27 cellular contexts compared by ENCODE assay signal in genomic region chr3:128366136-128366535, GRCh38.
DNase-seq lines count a peak whose midpoint lies in the region; ATAC-seq and TF ChIP-seq lines count a peak whose summit lies in the region.
"Had no signal": no experiment of that assay in that cellular context is flagged by ENCODE, and none has a peak within 500 bp of the region (broad histone marks: within the 10 kb centered on the region; RNA-seq: fewer than 3 reads in every experiment).

No MANE protein-coding gene starts in this region.

- no peak overlapping the region for H2AFZ ChIP-seq in osteoblast (ENCODE audit: low read length)

- H3K4me3 ChIP-seq in CD4-positive, CD25-positive, alpha-beta regulatory T cell (ENCODE audit: low read depth, low read length): no peak overlapping the region
- H3K4me3 ChIP-seq in left ventricle myocardium inferior: no peak overlapping the region
- no peak overlapping the region for H3K4me3 ChIP-seq in osteoblast (ENCODE audit: insufficient read depth, low read length)
- H3K4me3 ChIP-seq: dorsolateral prefrontal cortex, lung, prostate gland, skin epidermis, tibial nerve had no signal

- DNase-seq in CD4-positive, CD25-positive, alpha-beta regulatory T cell: no peak
- no peak for DNase-seq in central memory CD8-positive, alpha-beta T cell (ENCODE audit: low spot score in 2 of 2)
- DNase-seq in left ventricle myocardium inferior (peak; percentile 80), osteoblast (ENCODE audit: insufficient read length, low spot score, missing footprints) (peak; percentile 72), left colon (no peak), cortex of kidney (lab: John Stamatoyannopoulos, UW) (no peak), NCI-H1417 (lab: John Stamatoyannopoulos, UW) (no peak)
- DNase-seq: activated CD4-positive, alpha-beta T cell treated with anti-CD3 and anti-CD28 coated beads, Interleukin-2, amount 50 U/mL, for 4 hours; CD8-positive, alpha-beta memory T cell; DMS153; islet precursor cell; KBM-7; MM.1S; NCI-H1417 treated with DMSO at 0.1 percent for 48 hours; NCI-H2081 treated with DMSO at 0.1 percent for 48 hours; NCI-H345; stimulated activated CD4-positive, alpha-beta T cell treated with anti-CD3 and anti-CD28 coated beads, Interleukin-1b, Interleukin-23, amount 100 ng/mL, for 48 hours; stimulated activated CD8-positive, alpha-beta memory T cell treated with anti-CD3 and anti-CD28 coated beads, Interleukin-4, amount 100 ng/mL, for 48 hours; T-helper 1 cell had no signal

- no peaks in the 10 kb centered on the region for H3K79me2 ChIP-seq in osteoblast (ENCODE audit: insufficient read depth, low read length)

- no peak overlapping the region for H3K27ac ChIP-seq in CD4-positive, CD25-positive, alpha-beta regulatory T cell (ENCODE audit: insufficient read depth, low read length, poor library complexity, severe bottlenecking)
- H3K27ac ChIP-seq in left ventricle myocardium inferior (replicated peaks): peak overlapping the region; percentile 90
- no peak overlapping the region for H3K27ac ChIP-seq in osteoblast (ENCODE audit: low read depth, low read length)
- H3K27ac ChIP-seq: dorsolateral prefrontal cortex, prostate gland, skin epidermis, tibial nerve had no signal

- H3K4me1 ChIP-seq in CD4-positive, CD25-positive, alpha-beta regulatory T cell (ENCODE audit: control insufficient read depth, insufficient read depth, low read length, poor library complexity, severe bottlenecking): no peaks in the 10 kb centered on the region
- H3K4me1 ChIP-seq in left ventricle myocardium inferior (peaks cover 93% of the 10 kb centered on the region), osteoblast (ENCODE audit: insufficient read depth, low read length) (peaks cover under 1% of the 10 kb centered on the region)

- no peak overlapping the region for H3K4me3 Mint-ChIP-seq in CD4-positive, CD25-positive, alpha-beta regulatory T cell
- no peak overlapping the region for H3K4me3 Mint-ChIP-seq in central memory CD8-positive, alpha-beta T cell
- H3K4me3 Mint-ChIP-seq: CD8-positive, alpha-beta memory T cell had no signal

- H3K27me3 Mint-ChIP-seq in CD4-positive, CD25-positive, alpha-beta regulatory T cell: no peaks in the 10 kb centered on the region
- no peaks in the 10 kb centered on the region for H3K27me3 Mint-ChIP-seq in central memory CD8-positive, alpha-beta T cell
- H3K27me3 Mint-ChIP-seq: CD8-positive, alpha-beta memory T cell had no signal

- peaks cover 6% of the 10 kb centered on the region for H3K36me3 ChIP-seq in CD4-positive, CD25-positive, alpha-beta regulatory T cell (ENCODE audit: control insufficient read depth, insufficient read depth, low read length)
- H3K36me3 ChIP-seq in left ventricle myocardium inferior (no peaks in the 10 kb centered on the region), osteoblast (ENCODE audit: insufficient read depth, low read length) (no peaks in the 10 kb centered on the region)
- H3K36me3 ChIP-seq: prostate gland had no signal

- no peaks in the 10 kb centered on the region for H3K9me3 ChIP-seq in CD4-positive, CD25-positive, alpha-beta regulatory T cell (ENCODE audit: control insufficient read depth in 2 of 2, low read length in 2 of 2)
- H3K9me3 ChIP-seq in left ventricle myocardium inferior (replicated peaks) (no peaks in the 10 kb centered on the region), osteoblast (ENCODE audit: low read depth, low read length) (no peaks in the 10 kb centered on the region)
- H3K9me3 ChIP-seq: prostate gland, tibial nerve had no signal

- no peaks in the 10 kb centered on the region for H3K9me3 Mint-ChIP-seq in CD4-positive, CD25-positive, alpha-beta regulatory T cell
- H3K9me3 Mint-ChIP-seq in central memory CD8-positive, alpha-beta T cell: no peaks in the 10 kb centered on the region
- H3K9me3 Mint-ChIP-seq: activated naive CD4-positive, alpha-beta T cell treated with anti-CD3 and anti-CD28 coated beads, Interleukin-2, amount 50 U/mL, for 72 hours; activated T-helper 2 cell treated with anti-CD3 and anti-CD28 coated beads, Interferon-gamma antibody, Interleukin-2, Interleukin-4, amounts not matched to agents 10 μg/mL and 5 μg/mL and 100 μg/mL, durations not matched to agents 14 hours and 24 hours and 36 hours; CD8-positive, alpha-beta memory T cell had no signal

- intact Hi-C loops in left ventricle myocardium inferior (cut with micrococcal nuclease): no loop called here
- intact Hi-C loops in left colon (cut with DNase I, micrococcal nuclease): no loop called here

- TF ChIP-seq CTCF in left ventricle myocardium inferior (IDR thresholded peaks at IDR 0.05; ENCODE audit: borderline replicate concordance) (no peak), osteoblast (IDR thresholded peaks at IDR 0.05; ENCODE audit: extremely low read depth, low read depth, low read length) (no peak)

- no peaks in the 10 kb centered on the region for H3K27me3 ChIP-seq in CD4-positive, CD25-positive, alpha-beta regulatory T cell (ENCODE audit: control insufficient read depth, insufficient read depth, low read length)
- H3K27me3 ChIP-seq in left ventricle myocardium inferior (ENCODE audit: low read depth) (no peaks in the 10 kb centered on the region), osteoblast (ENCODE audit: insufficient read depth, low read length) (no peaks in the 10 kb centered on the region)
- H3K27me3 ChIP-seq: dorsolateral prefrontal cortex, tibial nerve had no signal

- ATAC-seq in CD4-positive, CD25-positive, alpha-beta regulatory T cell (ENCODE audit: low read depth in 2 of 2): no peak
- ATAC-seq in central memory CD8-positive, alpha-beta T cell (replicated peaks; ENCODE audit: extremely low read depth, poor library complexity, severe bottlenecking): no peak
- ATAC-seq in left colon (no peak), HG02973 (IDR thresholded peaks at IDR 0.05; ENCODE audit: unreplicated experiment) (no peak)

- peak overlapping the region in 2 of 3 donors; percentile 42 to 76 for H3K27ac Mint-ChIP-seq in CD4-positive, CD25-positive, alpha-beta regulatory T cell
- peak overlapping the region; percentile 79 for H3K27ac Mint-ChIP-seq in central memory CD8-positive, alpha-beta T cell (ENCODE audit: low read depth)
- H3K27ac Mint-ChIP-seq: activated T-helper 2 cell treated with anti-CD3 and anti-CD28 coated beads, Interferon-gamma antibody, Interleukin-2, Interleukin-4, amounts not matched to agents 10 μg/mL and 5 μg/mL and 100 μg/mL, durations not matched to agents 14 hours and 24 hours and 36 hours had no signal

- H3K4me1 Mint-ChIP-seq in CD4-positive, CD25-positive, alpha-beta regulatory T cell: peaks cover 0 to 8% (median 5%) of the 10 kb centered on the region in 4 donors
- H3K4me1 Mint-ChIP-seq in central memory CD8-positive, alpha-beta T cell: peaks cover 23% of the 10 kb centered on the region

- peaks cover 8% of the 10 kb centered on the region for H4K20me1 ChIP-seq in osteoblast (ENCODE audit: insufficient read depth, low read length)

- peaks cover 26% of the 10 kb centered on the region for H3K36me3 Mint-ChIP-seq in CD4-positive, CD25-positive, alpha-beta regulatory T cell
- H3K36me3 Mint-ChIP-seq in central memory CD8-positive, alpha-beta T cell (ENCODE audit: insufficient read depth): peaks cover 8% of the 10 kb centered on the region
- H3K36me3 Mint-ChIP-seq: activated naive CD4-positive, alpha-beta T cell treated with anti-CD3 and anti-CD28 coated beads, Interleukin-2, amount 50 U/mL, for 72 hours had no signal

- H3K4me2 ChIP-seq in osteoblast (ENCODE audit: insufficient read depth, low read length): no peak overlapping the region

Comparison
In these comparisons a context has a peak if more than half of its experiments do, and no peak if none do; other contexts are left out.
1. DNase-seq: peak in left ventricle myocardium inferior (single experiment) and osteoblast (single experiment); none in CD4-positive, CD25-positive, alpha-beta regulatory T cell (0 of 3), central memory CD8-positive, alpha-beta T cell (0 of 2), left colon (0 of 2), cortex of kidney (single experiment) and NCI-H1417 (0 of 3).